ENCODE assay signal across 1 cellular context in genomic region chr9:130042931-130043653, GRCh38.
A peak's percentile ranks its signal among the peaks of the same experiment; 100 is the strongest.
TF ChIP-seq lines count a peak whose summit lies in the region.

Gene FNBP1 (minus strand): TSS chr9:130043189. CDS start chr9:130042975, 214 bp downstream.

TF ChIP-seq in HEK293, 187 proteins besides CTCF, POLR2A, EP300 and RAD21 (continued from another document):
- TF ChIP-seq PRDM6 (tag by site-specific recombination; IDR thresholded peaks at IDR 0.05) (no peak), ZNF416 (tag by site-specific recombination; IDR thresholded peaks at IDR 0.05) (no peak), YY2 (tag by site-specific recombination; IDR thresholded peaks at IDR 0.05) (no peak), KLF1 (tag by site-specific recombination; IDR thresholded peaks at IDR 0.05) (no peak), ZNF324 (tag by site-specific recombination; IDR thresholded peaks at IDR 0.05) (no peak), GLIS2 (tag by site-specific recombination; IDR thresholded peaks at IDR 0.05) (peak; percentile 94), PRDM10 (tag by site-specific recombination; IDR thresholded peaks at IDR 0.05) (peak; percentile 36; the same call in 1 of the 2 replicates), ZNF394 (tag by site-specific recombination; IDR thresholded peaks at IDR 0.05; ENCODE audit: borderline replicate concordance) (no peak), ZNF660 (tag by site-specific recombination; IDR thresholded peaks at IDR 0.05) (peak; percentile 15; the same call in 1 of the 2 replicates), OVOL3 (tag by site-specific recombination; IDR thresholded peaks at IDR 0.05) (no peak), KLF16 (tag by site-specific recombination; IDR thresholded peaks at IDR 0.05) (peak; percentile 46; the same call in 1 of the 2 replicates), KLF8 (tag by site-specific recombination; IDR thresholded peaks at IDR 0.05) (peak; percentile 57; the same call in 1 of the 2 replicates), ATF2 (tag by site-specific recombination; IDR thresholded peaks at IDR 0.05; ENCODE audit: low read depth) (no peak), ZBTB21 (tag by site-specific recombination; IDR thresholded peaks at IDR 0.05) (no peak), GLIS1 (tag by site-specific recombination; IDR thresholded peaks at IDR 0.05) (peak; percentile 76), OSR2 (tag by site-specific recombination; IDR thresholded peaks at IDR 0.05) (no peak), ZNF777 (tag by site-specific recombination; IDR thresholded peaks at IDR 0.05; ENCODE audit: borderline replicate concordance) (no peak), ZNF18 (tag by site-specific recombination; IDR thresholded peaks at IDR 0.05) (no peak), WT1 (tag by site-specific recombination; IDR thresholded peaks at IDR 0.05) (no peak), ZNF544 (tag by site-specific recombination; IDR thresholded peaks at IDR 0.05) (no peak), ZBTB20 (tag by site-specific recombination; IDR thresholded peaks at IDR 0.05) (peak; percentile 75), ZNF501 (tag by site-specific recombination; IDR thresholded peaks at IDR 0.05) (peak; percentile 62; the same call in 1 of the 2 replicates), MYNN (tag by site-specific recombination; IDR thresholded peaks at IDR 0.05; ENCODE audit: borderline replicate concordance) (no peak), ZNF692 (tag by site-specific recombination; IDR thresholded peaks at IDR 0.05) (no peak), ZNF37A (tag by site-specific recombination; IDR thresholded peaks at IDR 0.05) (no peak), ZBTB7A (tag by site-specific recombination; IDR thresholded peaks at IDR 0.05; ENCODE audit: low read depth) (no peak), ZBTB26 (tag by site-specific recombination; optimal IDR thresholded peaks at IDR 0.05) (peak; percentile 66), ZNF274 (IDR thresholded peaks at IDR 0.05; ENCODE audit: low read length) (no peak), ZNF274 (tag by site-specific recombination; IDR thresholded peaks at IDR 0.05; ENCODE audit: borderline replicate concordance) (no peak), ZFP69B (tag by site-specific recombination; IDR thresholded peaks at IDR 0.05) (no peak), ZNF792 (tag by site-specific recombination; IDR thresholded peaks at IDR 0.05) (no peak), BCL11B (tag by site-specific recombination; IDR thresholded peaks at IDR 0.05; ENCODE audit: low read depth) (no peak), KLF9 (tag by site-specific recombination; IDR thresholded peaks at IDR 0.05; ENCODE audit: low read depth) (peak; percentile 7; the same call in 1 of the 2 replicates), BCL11A (tag by site-specific recombination; IDR thresholded peaks at IDR 0.05; ENCODE audit: low read depth) (0 out of 2 replicates have a peak, but pooled peaks have one; percentile 4), ZNF341 (tag by site-specific recombination; IDR thresholded peaks at IDR 0.05; ENCODE audit: low read depth) (peak; percentile 95), ZNF677 (tag by site-specific recombination; IDR thresholded peaks at IDR 0.05) (no peak), ZNF2 (tag by site-specific recombination; IDR thresholded peaks at IDR 0.05) (no peak), ZNF830 (tag by site-specific recombination; IDR thresholded peaks at IDR 0.05; ENCODE audit: low read depth) (no peak), SP7 (tag by site-specific recombination; IDR thresholded peaks at IDR 0.05) (peak; percentile 51; the same call in 1 of the 2 replicates), ZNF473 (tag by site-specific recombination; IDR thresholded peaks at IDR 0.05) (no peak), ZBTB10 (tag by site-specific recombination; IDR thresholded peaks at IDR 0.05) (peak; percentile 36; the same call in 1 of the 2 replicates), ZBTB8A (tag by site-specific recombination; IDR thresholded peaks at IDR 0.05) (peak; percentile 91), ZNF623 (tag by site-specific recombination; IDR thresholded peaks at IDR 0.05) (no peak), ZNF610 (tag by site-specific recombination; IDR thresholded peaks at IDR 0.05; ENCODE audit: borderline replicate concordance) (no peak), KLF7 (tag by site-specific recombination; IDR thresholded peaks at IDR 0.05; ENCODE audit: borderline replicate concordance) (no peak), ZFP37 (tag by site-specific recombination; IDR thresholded peaks at IDR 0.05) (no peak), AEBP2 (tag by site-specific recombination; IDR thresholded peaks at IDR 0.05; ENCODE audit: borderline replicate concordance) (no peak), PATZ1 (tag by site-specific recombination; IDR thresholded peaks at IDR 0.05) (peak; percentile 77), ZIC2 (tag by site-specific recombination; IDR thresholded peaks at IDR 0.05) (peak; percentile 37), ZNF175 (tag by site-specific recombination; IDR thresholded peaks at IDR 0.05) (no peak)
